ENCODE assay signal across 1 cellular context in the genomic region with DNA sequence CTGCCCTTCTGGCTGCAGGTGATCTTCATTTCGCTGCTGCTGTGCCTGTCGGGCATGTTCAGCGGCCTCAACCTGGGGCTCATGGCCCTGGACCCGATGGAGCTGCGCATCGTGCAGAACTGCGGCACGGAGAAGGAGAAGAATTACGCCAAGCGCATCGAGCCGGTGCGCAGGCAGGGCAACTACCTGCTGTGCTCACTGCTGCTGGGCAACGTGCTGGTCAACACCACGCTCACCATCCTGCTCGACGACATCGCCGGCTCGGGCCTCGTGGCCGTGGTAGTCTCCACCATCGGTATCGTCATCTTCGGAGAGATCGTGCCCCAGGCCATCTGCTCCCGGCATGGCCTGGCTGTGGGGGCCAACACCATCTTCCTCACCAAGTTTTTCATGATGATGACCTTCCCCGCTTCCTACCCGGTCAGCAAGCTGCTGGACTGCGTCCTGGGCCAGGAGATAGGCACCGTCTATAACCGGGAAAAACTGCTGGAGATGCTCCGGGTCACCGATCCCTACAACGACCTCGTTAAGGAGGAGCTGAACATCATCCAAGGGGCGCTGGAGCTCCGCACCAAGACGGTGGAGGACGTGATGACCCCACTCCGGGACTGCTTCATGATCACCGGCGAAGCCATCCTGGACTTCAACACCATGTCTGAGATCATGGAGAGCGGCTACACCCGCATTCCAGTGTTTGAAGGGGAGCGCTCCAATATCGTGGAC.
TF ChIP-seq lines count a peak whose summit lies in the region.

No MANE protein-coding gene starts in this region.

TF ChIP-seq in K562, 482 proteins besides CTCF, POLR2A, EP300 and RAD21 (continues in another document):
- 0 out of 2 replicates have a peak, but pooled peaks have one; percentile 80 for TF ChIP-seq CBFB (CRISPR knock-in tag; IDR thresholded peaks at IDR 0.05)
- TF ChIP-seq ZFX (CRISPR knock-in tag; IDR thresholded peaks at IDR 0.05): peak; percentile 27
- no peak for TF ChIP-seq TEAD4 (IDR thresholded peaks at IDR 0.05; ENCODE audit: low read length)
- TF ChIP-seq TEAD4 (CRISPR knock-in tag; IDR thresholded peaks at IDR 0.05; ENCODE audit: borderline replicate concordance): peak; percentile 78; the same call in 1 of the 2 replicates
- TF ChIP-seq MED1 (CRISPR knock-in tag; IDR thresholded peaks at IDR 0.05; ENCODE audit: borderline replicate concordance): 0 out of 2 replicates have a peak, but pooled peaks have one; percentile 42
- TF ChIP-seq, protein P1, sequence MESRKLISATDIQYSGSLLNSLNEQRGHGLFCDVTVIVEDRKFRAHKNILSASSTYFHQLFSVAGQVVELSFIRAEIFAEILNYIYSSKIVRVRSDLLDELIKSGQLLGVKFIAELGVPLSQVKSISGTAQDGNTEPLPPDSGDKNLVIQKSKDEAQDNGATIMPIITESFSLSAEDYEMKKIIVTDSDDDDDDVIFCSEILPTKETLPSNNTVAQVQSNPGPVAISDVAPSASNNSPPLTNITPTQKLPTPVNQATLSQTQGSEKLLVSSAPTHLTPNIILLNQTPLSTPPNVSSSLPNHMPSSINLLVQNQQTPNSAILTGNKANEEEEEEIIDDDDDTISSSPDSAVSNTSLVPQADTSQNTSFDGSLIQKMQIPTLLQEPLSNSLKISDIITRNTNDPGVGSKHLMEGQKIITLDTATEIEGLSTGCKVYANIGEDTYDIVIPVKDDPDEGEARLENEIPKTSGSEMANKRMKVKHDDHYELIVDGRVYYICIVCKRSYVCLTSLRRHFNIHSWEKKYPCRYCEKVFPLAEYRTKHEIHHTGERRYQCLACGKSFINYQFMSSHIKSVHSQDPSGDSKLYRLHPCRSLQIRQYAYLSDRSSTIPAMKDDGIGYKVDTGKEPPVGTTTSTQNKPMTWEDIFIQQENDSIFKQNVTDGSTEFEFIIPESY (CRISPR knock-in tag; IDR thresholded peaks at IDR 0.05): 0 out of 2 replicates have a peak, but pooled peaks have one; percentile 62
- TF ChIP-seq STAT5A (IDR thresholded peaks at IDR 0.05; ENCODE audit: borderline replicate concordance, low read length): no peak
- TF ChIP-seq FOXA3 (CRISPR knock-in tag; conservative IDR thresholded peaks at IDR 0.05 in 1 of 2, IDR thresholded peaks at IDR 0.05 in 1 of 2): peak in 1 of 2 experiments; percentile 50; a peak in 1 of 4 replicates
- TF ChIP-seq L3MBTL2 (IDR thresholded peaks at IDR 0.05): peak; percentile 65
- TF ChIP-seq ZNF324 (CRISPR knock-in tag; IDR thresholded peaks at IDR 0.05): no peak
- TF ChIP-seq, protein P2, sequence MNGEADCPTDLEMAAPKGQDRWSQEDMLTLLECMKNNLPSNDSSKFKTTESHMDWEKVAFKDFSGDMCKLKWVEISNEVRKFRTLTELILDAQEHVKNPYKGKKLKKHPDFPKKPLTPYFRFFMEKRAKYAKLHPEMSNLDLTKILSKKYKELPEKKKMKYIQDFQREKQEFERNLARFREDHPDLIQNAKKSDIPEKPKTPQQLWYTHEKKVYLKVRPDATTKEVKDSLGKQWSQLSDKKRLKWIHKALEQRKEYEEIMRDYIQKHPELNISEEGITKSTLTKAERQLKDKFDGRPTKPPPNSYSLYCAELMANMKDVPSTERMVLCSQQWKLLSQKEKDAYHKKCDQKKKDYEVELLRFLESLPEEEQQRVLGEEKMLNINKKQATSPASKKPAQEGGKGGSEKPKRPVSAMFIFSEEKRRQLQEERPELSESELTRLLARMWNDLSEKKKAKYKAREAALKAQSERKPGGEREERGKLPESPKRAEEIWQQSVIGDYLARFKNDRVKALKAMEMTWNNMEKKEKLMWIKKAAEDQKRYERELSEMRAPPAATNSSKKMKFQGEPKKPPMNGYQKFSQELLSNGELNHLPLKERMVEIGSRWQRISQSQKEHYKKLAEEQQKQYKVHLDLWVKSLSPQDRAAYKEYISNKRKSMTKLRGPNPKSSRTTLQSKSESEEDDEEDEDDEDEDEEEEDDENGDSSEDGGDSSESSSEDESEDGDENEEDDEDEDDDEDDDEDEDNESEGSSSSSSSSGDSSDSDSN (IDR thresholded peaks at IDR 0.05; ENCODE audit: borderline replicate concordance in 1 of 2, low read depth in 2 of 2, low read length in 2 of 2): 0 out of 4 replicates have a peak, but pooled peaks of 1 of the 2 experiments have one; percentile 36
- TF ChIP-seq RHOXF2B (CRISPR knock-in tag; conservative IDR thresholded peaks at IDR 0.05): no peak
- 0 out of 2 replicates have a peak, but pooled peaks have one; percentile 46 for TF ChIP-seq FOXP1 (CRISPR knock-in tag; IDR thresholded peaks at IDR 0.05)
- TF ChIP-seq, protein P3, sequence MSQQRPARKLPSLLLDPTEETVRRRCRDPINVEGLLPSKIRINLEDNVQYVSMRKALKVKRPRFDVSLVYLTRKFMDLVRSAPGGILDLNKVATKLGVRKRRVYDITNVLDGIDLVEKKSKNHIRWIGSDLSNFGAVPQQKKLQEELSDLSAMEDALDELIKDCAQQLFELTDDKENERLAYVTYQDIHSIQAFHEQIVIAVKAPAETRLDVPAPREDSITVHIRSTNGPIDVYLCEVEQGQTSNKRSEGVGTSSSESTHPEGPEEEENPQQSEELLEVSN (IDR thresholded peaks at IDR 0.05; ENCODE audit: borderline replicate concordance in 1 of 2, extremely low read depth in 1 of 2, insufficient read depth in 1 of 2, insufficient read length in 1 of 2, low read depth in 1 of 2, low read length in 1 of 2, poor library complexity in 1 of 2, severe bottlenecking in 1 of 2): peak; percentile 65 to 74
- peak; percentile 17; the same call in 1 of the 2 replicates for TF ChIP-seq CEBPG (CRISPR knock-in tag; IDR thresholded peaks at IDR 0.05)
- TF ChIP-seq CEBPG (tag; conservative IDR thresholded peaks at IDR 0.05 in 1 of 2, IDR thresholded peaks at IDR 0.05 in 1 of 2): no peak
- TF ChIP-seq HDAC8 (tag; IDR thresholded peaks at IDR 0.05): no peak
- TF ChIP-seq JUN (IDR thresholded peaks at IDR 0.05; ENCODE audit: borderline replicate concordance, low read depth, low read length): no peak
- TF ChIP-seq JUN (CRISPR knock-in tag; IDR thresholded peaks at IDR 0.05; ENCODE audit: borderline replicate concordance): 0 out of 2 replicates have a peak, but pooled peaks have one; percentile 45
- TF ChIP-seq CREM (IDR thresholded peaks at IDR 0.05; ENCODE audit: low read depth): no peak
- TF ChIP-seq, protein P4, sequence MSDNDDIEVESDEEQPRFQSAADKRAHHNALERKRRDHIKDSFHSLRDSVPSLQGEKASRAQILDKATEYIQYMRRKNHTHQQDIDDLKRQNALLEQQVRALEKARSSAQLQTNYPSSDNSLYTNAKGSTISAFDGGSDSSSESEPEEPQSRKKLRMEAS (CRISPR knock-in tag; IDR thresholded peaks at IDR 0.05): peak; percentile 85
- TF ChIP-seq TEAD1 (CRISPR knock-in tag; IDR thresholded peaks at IDR 0.05): 0 out of 4 replicates have a peak, but pooled peaks of 1 of the 2 experiments have one; percentile 34
- TF ChIP-seq, protein P5, sequence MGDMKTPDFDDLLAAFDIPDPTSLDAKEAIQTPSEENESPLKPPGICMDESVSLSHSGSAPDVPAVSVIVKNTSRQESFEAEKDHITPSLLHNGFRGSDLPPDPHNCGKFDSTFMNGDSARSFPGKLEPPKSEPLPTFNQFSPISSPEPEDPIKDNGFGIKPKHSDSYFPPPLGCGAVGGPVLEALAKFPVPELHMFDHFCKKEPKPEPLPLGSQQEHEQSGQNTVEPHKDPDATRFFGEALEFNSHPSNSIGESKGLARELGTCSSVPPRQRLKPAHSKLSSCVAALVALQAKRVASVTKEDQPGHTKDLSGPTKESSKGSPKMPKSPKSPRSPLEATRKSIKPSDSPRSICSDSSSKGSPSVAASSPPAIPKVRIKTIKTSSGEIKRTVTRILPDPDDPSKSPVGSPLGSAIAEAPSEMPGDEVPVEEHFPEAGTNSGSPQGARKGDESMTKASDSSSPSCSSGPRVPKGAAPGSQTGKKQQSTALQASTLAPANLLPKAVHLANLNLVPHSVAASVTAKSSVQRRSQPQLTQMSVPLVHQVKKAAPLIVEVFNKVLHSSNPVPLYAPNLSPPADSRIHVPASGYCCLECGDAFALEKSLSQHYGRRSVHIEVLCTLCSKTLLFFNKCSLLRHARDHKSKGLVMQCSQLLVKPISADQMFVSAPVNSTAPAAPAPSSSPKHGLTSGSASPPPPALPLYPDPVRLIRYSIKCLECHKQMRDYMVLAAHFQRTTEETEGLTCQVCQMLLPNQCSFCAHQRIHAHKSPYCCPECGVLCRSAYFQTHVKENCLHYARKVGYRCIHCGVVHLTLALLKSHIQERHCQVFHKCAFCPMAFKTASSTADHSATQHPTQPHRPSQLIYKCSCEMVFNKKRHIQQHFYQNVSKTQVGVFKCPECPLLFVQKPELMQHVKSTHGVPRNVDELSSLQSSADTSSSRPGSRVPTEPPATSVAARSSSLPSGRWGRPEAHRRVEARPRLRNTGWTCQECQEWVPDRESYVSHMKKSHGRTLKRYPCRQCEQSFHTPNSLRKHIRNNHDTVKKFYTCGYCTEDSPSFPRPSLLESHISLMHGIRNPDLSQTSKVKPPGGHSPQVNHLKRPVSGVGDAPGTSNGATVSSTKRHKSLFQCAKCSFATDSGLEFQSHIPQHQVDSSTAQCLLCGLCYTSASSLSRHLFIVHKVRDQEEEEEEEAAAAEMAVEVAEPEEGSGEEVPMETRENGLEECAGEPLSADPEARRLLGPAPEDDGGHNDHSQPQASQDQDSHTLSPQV (IDR thresholded peaks at IDR 0.05): 0 out of 2 replicates have a peak, but pooled peaks have one; percentile 16
- TF ChIP-seq NR1H2 (CRISPR knock-in tag; IDR thresholded peaks at IDR 0.05): no peak
- TF ChIP-seq, protein P6, sequence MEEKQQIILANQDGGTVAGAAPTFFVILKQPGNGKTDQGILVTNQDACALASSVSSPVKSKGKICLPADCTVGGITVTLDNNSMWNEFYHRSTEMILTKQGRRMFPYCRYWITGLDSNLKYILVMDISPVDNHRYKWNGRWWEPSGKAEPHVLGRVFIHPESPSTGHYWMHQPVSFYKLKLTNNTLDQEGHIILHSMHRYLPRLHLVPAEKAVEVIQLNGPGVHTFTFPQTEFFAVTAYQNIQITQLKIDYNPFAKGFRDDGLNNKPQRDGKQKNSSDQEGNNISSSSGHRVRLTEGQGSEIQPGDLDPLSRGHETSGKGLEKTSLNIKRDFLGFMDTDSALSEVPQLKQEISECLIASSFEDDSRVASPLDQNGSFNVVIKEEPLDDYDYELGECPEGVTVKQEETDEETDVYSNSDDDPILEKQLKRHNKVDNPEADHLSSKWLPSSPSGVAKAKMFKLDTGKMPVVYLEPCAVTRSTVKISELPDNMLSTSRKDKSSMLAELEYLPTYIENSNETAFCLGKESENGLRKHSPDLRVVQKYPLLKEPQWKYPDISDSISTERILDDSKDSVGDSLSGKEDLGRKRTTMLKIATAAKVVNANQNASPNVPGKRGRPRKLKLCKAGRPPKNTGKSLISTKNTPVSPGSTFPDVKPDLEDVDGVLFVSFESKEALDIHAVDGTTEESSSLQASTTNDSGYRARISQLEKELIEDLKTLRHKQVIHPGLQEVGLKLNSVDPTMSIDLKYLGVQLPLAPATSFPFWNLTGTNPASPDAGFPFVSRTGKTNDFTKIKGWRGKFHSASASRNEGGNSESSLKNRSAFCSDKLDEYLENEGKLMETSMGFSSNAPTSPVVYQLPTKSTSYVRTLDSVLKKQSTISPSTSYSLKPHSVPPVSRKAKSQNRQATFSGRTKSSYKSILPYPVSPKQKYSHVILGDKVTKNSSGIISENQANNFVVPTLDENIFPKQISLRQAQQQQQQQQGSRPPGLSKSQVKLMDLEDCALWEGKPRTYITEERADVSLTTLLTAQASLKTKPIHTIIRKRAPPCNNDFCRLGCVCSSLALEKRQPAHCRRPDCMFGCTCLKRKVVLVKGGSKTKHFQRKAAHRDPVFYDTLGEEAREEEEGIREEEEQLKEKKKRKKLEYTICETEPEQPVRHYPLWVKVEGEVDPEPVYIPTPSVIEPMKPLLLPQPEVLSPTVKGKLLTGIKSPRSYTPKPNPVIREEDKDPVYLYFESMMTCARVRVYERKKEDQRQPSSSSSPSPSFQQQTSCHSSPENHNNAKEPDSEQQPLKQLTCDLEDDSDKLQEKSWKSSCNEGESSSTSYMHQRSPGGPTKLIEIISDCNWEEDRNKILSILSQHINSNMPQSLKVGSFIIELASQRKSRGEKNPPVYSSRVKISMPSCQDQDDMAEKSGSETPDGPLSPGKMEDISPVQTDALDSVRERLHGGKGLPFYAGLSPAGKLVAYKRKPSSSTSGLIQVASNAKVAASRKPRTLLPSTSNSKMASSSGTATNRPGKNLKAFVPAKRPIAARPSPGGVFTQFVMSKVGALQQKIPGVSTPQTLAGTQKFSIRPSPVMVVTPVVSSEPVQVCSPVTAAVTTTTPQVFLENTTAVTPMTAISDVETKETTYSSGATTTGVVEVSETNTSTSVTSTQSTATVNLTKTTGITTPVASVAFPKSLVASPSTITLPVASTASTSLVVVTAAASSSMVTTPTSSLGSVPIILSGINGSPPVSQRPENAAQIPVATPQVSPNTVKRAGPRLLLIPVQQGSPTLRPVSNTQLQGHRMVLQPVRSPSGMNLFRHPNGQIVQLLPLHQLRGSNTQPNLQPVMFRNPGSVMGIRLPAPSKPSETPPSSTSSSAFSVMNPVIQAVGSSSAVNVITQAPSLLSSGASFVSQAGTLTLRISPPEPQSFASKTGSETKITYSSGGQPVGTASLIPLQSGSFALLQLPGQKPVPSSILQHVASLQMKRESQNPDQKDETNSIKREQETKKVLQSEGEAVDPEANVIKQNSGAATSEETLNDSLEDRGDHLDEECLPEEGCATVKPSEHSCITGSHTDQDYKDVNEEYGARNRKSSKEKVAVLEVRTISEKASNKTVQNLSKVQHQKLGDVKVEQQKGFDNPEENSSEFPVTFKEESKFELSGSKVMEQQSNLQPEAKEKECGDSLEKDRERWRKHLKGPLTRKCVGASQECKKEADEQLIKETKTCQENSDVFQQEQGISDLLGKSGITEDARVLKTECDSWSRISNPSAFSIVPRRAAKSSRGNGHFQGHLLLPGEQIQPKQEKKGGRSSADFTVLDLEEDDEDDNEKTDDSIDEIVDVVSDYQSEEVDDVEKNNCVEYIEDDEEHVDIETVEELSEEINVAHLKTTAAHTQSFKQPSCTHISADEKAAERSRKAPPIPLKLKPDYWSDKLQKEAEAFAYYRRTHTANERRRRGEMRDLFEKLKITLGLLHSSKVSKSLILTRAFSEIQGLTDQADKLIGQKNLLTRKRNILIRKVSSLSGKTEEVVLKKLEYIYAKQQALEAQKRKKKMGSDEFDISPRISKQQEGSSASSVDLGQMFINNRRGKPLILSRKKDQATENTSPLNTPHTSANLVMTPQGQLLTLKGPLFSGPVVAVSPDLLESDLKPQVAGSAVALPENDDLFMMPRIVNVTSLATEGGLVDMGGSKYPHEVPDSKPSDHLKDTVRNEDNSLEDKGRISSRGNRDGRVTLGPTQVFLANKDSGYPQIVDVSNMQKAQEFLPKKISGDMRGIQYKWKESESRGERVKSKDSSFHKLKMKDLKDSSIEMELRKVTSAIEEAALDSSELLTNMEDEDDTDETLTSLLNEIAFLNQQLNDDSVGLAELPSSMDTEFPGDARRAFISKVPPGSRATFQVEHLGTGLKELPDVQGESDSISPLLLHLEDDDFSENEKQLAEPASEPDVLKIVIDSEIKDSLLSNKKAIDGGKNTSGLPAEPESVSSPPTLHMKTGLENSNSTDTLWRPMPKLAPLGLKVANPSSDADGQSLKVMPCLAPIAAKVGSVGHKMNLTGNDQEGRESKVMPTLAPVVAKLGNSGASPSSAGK (IDR thresholded peaks at IDR 0.05): peak; percentile 90
- TF ChIP-seq KDM2B (CRISPR knock-in tag; IDR thresholded peaks at IDR 0.05): no peak
- TF ChIP-seq ZNF232 (CRISPR knock-in tag; IDR thresholded peaks at IDR 0.05): 0 out of 2 replicates have a peak, but pooled peaks have one; percentile 16
- peak; percentile 59 for TF ChIP-seq CHD1 (IDR thresholded peaks at IDR 0.05; ENCODE audit: low read length)
- TF ChIP-seq CREBBP (IDR thresholded peaks at IDR 0.05; ENCODE audit: low read depth, low read length): no peak
